1 cellular context compared by ENCODE assay signal in the genomic region with DNA sequence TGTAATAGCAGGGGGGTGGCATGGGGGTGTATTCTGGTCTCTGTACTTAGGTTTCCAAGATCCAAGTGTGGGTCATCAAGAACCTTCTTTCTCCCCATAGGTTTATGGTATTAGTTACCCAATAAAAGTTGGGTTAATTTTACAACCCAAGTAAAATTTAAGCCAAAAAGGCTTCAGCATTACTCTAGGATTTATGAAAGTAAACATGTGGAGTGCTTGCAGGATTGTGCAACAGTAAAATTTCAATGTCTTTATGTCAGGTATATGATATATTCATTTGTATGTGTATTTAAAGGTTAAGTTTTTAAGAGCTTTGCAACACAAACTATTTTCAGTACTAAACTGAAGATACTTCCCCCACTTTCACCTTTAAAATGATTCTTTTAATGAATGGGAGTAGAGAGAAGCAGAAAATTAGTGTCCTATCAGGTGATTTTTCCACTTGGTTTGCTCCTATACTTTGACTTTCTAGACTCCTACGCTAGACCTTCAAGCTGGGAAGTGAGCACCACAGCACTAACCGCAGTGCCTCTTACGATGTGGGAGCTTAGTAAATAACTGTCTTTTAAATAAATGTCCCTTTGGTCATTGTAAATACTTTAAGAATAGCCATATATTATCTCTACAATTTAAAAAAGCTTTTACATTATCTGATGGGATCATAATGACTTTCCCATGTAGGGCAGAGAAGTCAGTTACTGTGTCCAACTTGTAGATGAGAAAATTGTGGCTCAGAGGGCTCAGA.
TF ChIP-seq lines count a peak whose summit lies in the region.

No MANE protein-coding gene starts in this region.

TF ChIP-seq in GM23338, 12 proteins besides CTCF, POLR2A, EP300 and RAD21 (continued from another document):
- TF ChIP-seq STAT1 (IDR thresholded peaks at IDR 0.05; ENCODE audit: unreplicated experiment) (no peak), EZH2phosphoT487 (IDR thresholded peaks at IDR 0.05; ENCODE audit: unreplicated experiment) (no peak), ZNF331 (CRISPR knock-in tag; IDR thresholded peaks at IDR 0.05; ENCODE audit: low read depth) (no peak), CREB1 (CRISPR knock-in tag; IDR thresholded peaks at IDR 0.05; ENCODE audit: low read depth) (no peak), EZH2 (IDR thresholded peaks at IDR 0.05; ENCODE audit: low read depth, unreplicated experiment) (no peak), POLR2AphosphoS5 (IDR thresholded peaks at IDR 0.05; ENCODE audit: low read depth) (no peak), NANOG (IDR thresholded peaks at IDR 0.05; ENCODE audit: borderline replicate concordance) (no peak)
- TF ChIP-seq, protein P1, sequence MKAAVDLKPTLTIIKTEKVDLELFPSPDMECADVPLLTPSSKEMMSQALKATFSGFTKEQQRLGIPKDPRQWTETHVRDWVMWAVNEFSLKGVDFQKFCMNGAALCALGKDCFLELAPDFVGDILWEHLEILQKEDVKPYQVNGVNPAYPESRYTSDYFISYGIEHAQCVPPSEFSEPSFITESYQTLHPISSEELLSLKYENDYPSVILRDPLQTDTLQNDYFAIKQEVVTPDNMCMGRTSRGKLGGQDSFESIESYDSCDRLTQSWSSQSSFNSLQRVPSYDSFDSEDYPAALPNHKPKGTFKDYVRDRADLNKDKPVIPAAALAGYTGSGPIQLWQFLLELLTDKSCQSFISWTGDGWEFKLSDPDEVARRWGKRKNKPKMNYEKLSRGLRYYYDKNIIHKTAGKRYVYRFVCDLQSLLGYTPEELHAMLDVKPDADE (IDR thresholded peaks at IDR 0.05): no peak
- TF ChIP-seq, protein P2, sequence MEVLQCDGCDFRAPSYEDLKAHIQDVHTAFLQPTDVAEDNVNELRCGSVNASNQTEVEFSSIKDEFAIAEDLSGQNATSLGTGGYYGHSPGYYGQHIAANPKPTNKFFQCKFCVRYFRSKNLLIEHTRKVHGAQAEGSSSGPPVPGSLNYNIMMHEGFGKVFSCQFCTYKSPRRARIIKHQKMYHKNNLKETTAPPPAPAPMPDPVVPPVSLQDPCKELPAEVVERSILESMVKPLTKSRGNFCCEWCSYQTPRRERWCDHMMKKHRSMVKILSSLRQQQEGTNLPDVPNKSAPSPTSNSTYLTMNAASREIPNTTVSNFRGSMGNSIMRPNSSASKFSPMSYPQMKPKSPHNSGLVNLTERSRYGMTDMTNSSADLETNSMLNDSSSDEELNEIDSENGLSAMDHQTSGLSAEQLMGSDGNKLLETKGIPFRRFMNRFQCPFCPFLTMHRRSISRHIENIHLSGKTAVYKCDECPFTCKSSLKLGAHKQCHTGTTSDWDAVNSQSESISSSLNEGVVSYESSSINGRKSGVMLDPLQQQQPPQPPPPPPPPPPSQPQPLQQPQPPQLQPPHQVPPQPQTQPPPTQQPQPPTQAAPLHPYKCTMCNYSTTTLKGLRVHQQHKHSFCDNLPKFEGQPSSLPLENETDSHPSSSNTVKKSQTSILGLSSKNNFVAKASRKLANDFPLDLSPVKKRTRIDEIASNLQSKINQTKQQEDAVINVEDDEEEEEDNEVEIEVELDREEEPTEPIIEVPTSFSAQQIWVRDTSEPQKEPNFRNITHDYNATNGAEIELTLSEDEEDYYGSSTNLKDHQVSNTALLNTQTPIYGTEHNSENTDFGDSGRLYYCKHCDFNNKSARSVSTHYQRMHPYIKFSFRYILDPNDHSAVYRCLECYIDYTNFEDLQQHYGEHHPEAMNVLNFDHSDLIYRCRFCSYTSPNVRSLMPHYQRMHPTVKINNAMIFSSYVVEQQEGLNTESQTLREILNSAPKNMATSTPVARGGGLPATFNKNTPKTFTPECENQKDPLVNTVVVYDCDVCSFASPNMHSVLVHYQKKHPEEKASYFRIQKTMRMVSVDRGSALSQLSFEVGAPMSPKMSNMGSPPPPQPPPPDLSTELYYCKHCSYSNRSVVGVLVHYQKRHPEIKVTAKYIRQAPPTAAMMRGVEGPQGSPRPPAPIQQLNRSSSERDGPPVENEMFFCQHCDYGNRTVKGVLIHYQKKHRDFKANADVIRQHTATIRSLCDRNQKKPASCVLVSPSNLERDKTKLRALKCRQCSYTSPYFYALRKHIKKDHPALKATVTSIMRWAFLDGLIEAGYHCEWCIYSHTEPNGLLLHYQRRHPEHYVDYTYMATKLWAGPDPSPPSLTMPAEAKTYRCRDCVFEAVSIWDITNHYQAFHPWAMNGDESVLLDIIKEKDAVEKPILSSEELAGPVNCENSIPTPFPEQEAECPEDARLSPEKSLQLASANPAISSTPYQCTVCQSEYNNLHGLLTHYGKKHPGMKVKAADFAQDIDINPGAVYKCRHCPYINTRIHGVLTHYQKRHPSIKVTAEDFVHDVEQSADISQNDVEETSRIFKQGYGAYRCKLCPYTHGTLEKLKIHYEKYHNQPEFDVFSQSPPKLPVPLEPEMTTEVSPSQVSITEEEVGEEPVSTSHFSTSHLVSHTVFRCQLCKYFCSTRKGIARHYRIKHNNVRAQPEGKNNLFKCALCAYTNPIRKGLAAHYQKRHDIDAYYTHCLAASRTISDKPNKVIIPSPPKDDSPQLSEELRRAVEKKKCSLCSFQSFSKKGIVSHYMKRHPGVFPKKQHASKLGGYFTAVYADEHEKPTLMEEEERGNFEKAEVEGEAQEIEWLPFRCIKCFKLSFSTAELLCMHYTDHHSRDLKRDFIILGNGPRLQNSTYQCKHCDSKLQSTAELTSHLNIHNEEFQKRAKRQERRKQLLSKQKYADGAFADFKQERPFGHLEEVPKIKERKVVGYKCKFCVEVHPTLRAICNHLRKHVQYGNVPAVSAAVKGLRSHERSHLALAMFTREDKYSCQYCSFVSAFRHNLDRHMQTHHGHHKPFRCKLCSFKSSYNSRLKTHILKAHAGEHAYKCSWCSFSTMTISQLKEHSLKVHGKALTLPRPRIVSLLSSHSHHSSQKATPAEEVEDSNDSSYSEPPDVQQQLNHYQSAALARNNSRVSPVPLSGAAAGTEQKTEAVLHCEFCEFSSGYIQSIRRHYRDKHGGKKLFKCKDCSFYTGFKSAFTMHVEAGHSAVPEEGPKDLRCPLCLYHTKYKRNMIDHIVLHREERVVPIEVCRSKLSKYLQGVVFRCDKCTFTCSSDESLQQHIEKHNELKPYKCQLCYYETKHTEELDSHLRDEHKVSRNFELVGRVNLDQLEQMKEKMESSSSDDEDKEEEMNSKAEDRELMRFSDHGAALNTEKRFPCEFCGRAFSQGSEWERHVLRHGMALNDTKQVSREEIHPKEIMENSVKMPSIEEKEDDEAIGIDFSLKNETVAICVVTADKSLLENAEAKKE (CRISPR knock-in tag; IDR thresholded peaks at IDR 0.05): no peak
- TF ChIP-seq, protein P3, sequence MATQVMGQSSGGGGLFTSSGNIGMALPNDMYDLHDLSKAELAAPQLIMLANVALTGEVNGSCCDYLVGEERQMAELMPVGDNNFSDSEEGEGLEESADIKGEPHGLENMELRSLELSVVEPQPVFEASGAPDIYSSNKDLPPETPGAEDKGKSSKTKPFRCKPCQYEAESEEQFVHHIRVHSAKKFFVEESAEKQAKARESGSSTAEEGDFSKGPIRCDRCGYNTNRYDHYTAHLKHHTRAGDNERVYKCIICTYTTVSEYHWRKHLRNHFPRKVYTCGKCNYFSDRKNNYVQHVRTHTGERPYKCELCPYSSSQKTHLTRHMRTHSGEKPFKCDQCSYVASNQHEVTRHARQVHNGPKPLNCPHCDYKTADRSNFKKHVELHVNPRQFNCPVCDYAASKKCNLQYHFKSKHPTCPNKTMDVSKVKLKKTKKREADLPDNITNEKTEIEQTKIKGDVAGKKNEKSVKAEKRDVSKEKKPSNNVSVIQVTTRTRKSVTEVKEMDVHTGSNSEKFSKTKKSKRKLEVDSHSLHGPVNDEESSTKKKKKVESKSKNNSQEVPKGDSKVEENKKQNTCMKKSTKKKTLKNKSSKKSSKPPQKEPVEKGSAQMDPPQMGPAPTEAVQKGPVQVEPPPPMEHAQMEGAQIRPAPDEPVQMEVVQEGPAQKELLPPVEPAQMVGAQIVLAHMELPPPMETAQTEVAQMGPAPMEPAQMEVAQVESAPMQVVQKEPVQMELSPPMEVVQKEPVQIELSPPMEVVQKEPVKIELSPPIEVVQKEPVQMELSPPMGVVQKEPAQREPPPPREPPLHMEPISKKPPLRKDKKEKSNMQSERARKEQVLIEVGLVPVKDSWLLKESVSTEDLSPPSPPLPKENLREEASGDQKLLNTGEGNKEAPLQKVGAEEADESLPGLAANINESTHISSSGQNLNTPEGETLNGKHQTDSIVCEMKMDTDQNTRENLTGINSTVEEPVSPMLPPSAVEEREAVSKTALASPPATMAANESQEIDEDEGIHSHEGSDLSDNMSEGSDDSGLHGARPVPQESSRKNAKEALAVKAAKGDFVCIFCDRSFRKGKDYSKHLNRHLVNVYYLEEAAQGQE (IDR thresholded peaks at IDR 0.05; ENCODE audit: unreplicated experiment): no peak
